ENCODE assay signal across 13 cellular contexts in the genomic region with DNA sequence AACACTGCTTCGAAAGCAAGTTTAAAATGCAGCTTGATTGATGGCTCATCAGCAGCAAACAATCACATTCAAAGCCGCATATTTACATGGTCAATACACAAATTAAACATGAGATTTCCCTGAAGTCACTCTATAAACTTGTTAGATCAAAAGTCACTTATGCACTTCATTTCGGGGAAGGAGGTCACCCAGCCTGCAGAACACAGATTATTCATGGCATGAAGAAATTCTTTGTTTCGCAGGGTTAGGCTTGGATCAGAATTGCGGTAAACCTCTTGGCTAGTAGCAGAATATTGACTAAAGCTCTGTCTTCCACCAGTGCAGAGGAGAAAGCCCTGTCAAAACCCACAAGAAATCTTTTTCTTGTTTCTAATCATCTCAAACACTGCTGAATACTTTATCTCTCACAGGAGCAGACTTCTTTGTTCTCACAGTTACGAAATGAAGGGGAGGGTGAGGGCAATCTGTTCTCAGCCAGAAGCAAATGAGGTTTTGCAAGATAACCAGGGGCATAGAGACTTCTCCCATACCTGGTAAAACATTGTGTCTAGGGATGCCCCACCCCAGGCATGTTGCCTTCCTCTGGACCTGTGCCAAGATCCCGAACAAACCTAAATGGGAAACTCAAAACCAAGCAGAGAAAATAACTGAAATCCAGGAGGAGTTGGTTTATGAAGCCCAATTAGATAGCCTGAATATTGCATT.
A peak's percentile ranks its signal among the peaks of the same experiment; 100 is the strongest.
DNase-seq lines count a peak whose midpoint lies in the region; ATAC-seq, FAIRE-seq and TF ChIP-seq lines count a peak whose summit lies in the region.
"Had no signal": no experiment of that assay in that cellular context is flagged by ENCODE, and none has a peak within 500 bp of the region (broad histone marks: within the 10 kb centered on the region; RNA-seq: fewer than 3 reads in every experiment).

No MANE protein-coding gene starts in this region.

- BruUV-seq in IMR-90 (replicated peaks; lab: Mats Ljungman, UMichigan): no TSS peak

- H3K4ac ChIP-seq in IMR-90 (ENCODE audit: low read depth, low read length): no peak overlapping the region

- H3K27me3 ChIP-seq in IMR-90 (ENCODE audit: control insufficient read depth, insufficient read depth, low read length) (no peaks in the 10 kb centered on the region; the same call in 1 of the 2 replicates), pancreas (no peaks in the 10 kb centered on the region)

- no peak for ATAC-seq in IMR-90 (ENCODE audit: low read depth)
- ATAC-seq in pancreas: peak in 3 of 4 donors; percentile 58 to 83 (median 70)
- ATAC-seq in SK-N-SH treated with all-trans-retinoic acid at 6 μM for 48 hours: no peak
- ATAC-seq: activated CD8-positive, alpha-beta T cell treated with anti-CD3 and anti-CD28 coated beads for 36 hours had no signal

- H3K4me3 ChIP-seq in IMR-90 (ENCODE audit: insufficient read depth, low read depth, low read length) (no peak overlapping the region), fibroblast of pulmonary artery (replicated peaks; ENCODE audit: low read depth, low read length) (no peak overlapping the region), pancreas (no peak overlapping the region)
- H3K4me3 ChIP-seq: HAP-1, SK-N-MC had no signal

- DNase-seq in IMR-90: no peak
- peak; percentile 81 for DNase-seq in OCI-M1 (lab: John Stamatoyannopoulos, UW)
- peak; percentile 4 for DNase-seq in fibroblast of pulmonary artery (ENCODE audit: low read depth)
- DNase-seq in pancreas: peak in 1 of 6 donors; percentile 21
- no peak for DNase-seq in NK-92 (lab: John Stamatoyannopoulos, UW; ENCODE audit: unreplicated experiment)
- DNase-seq in KBM-7: no peak
- DNase-seq in AML-193 (lab: John Stamatoyannopoulos, UW): no peak
- DNase-seq: activated CD8-positive, alpha-beta T cell treated with anti-CD3 and anti-CD28 coated beads for 36 hours; NCI-H2227 treated with DMSO at 0.1 percent for 48 hours; posterior cingulate gyrus had no signal

- no peaks in the 10 kb centered on the region for H3K36me3 ChIP-seq in IMR-90 (ENCODE audit: control insufficient read depth, insufficient read depth, low read length)
- no peaks in the 10 kb centered on the region for H3K36me3 ChIP-seq in pancreas
- H3K36me3 ChIP-seq: HAP-1 had no signal

- H3K27ac ChIP-seq in IMR-90 (ENCODE audit: insufficient read depth, low read length) (no peak overlapping the region), pancreas (peak overlapping the region in 1 of 4 donors; percentile 15)
- H3K27ac ChIP-seq: SK-N-MC had no signal

- in situ Hi-C loops in IMR-90 (cut with MboI; ENCODE audit: low sequenced_read_pairs) (no loop called here), KBM-7 (cut with MboI; ENCODE audit: low pct_unique_long_range_greater_than_20kb, low sequenced_read_pairs) (no loop called here)

- H3K79me1 ChIP-seq in IMR-90 (ENCODE audit: low read depth in 1 of 2, low read length in 2 of 2): no peaks in the 10 kb centered on the region

- no peak overlapping the region for H3K23ac ChIP-seq in IMR-90 (ENCODE audit: low read depth, low read length)

- TF ChIP-seq POLR2A in IMR-90 (IDR thresholded peaks at IDR 0.05; ENCODE audit: low read depth, low read length): no peak

- H2AK5ac ChIP-seq in IMR-90 (ENCODE audit: low read depth, low read length): no peak overlapping the region

- H4K20me1 ChIP-seq in IMR-90 (ENCODE audit: insufficient read depth, low read length): no peaks in the 10 kb centered on the region

- 8% methylated on average over 1 of the region's 7 CpGs; no CpG with 5 or more reads in 1 of the 2 experiments for WGBS in IMR-90 (ENCODE audit: extremely low coverage in 2 of 2, insufficient read length in 1 of 2), 2 experiments
- WGBS in pancreas, 2 donors: 13 to 14% methylated on average over 7 of the region's 7 CpGs

- TF ChIP-seq RAD21 in IMR-90 (IDR thresholded peaks at IDR 0.05; ENCODE audit: low read length): no peak

- intact Hi-C loops in IMR-90 (cut with micrococcal nuclease) (no loop called here), pancreas (cut with DNase I) (no loop called here)

- H4K5ac ChIP-seq in IMR-90 (ENCODE audit: low read depth, low read length): no peak overlapping the region

- H3K14ac ChIP-seq in IMR-90 (replicated peaks; ENCODE audit: low read depth, low read length): no peak overlapping the region

- no peak overlapping the region for H3K9ac ChIP-seq in IMR-90 (ENCODE audit: low read depth, low read length)

- no peak overlapping the region for H2AFZ ChIP-seq in IMR-90 (replicated peaks; ENCODE audit: low read length, poor library complexity)

- dilution Hi-C loops in IMR-90 (cut with HindIII; ENCODE audit: low sequenced_read_pairs, unreplicated experiment): no loop called here

- no peak overlapping the region for H2BK5ac ChIP-seq in IMR-90 (ENCODE audit: low read depth, low read length, poor library complexity, severe bottlenecking)

- peak overlapping the region; percentile 36 for H3K4me2 ChIP-seq in IMR-90 (ENCODE audit: low read depth, low read length)

- TF ChIP-seq CTCF in IMR-90 (conservative IDR thresholded peaks at IDR 0.05; ENCODE audit: low read depth, low read length) (no peak), fibroblast of pulmonary artery (IDR thresholded peaks at IDR 0.05; ENCODE audit: low read length, missing control alignments) (no peak), pancreas (IDR thresholded peaks at IDR 0.05) (no peak)

- CTCF ChIA-PET in IMR-90 (lab: Yijun Ruan, JAX): no interaction called here

- no peak overlapping the region for H2BK20ac ChIP-seq in IMR-90 (ENCODE audit: low read depth, low read length)

- POLR2A ChIA-PET in IMR-90 (lab: Charles Lee; ENCODE audit: unreplicated experiment): no interaction called here

- no peaks in the 10 kb centered on the region for H3K9me3 ChIP-seq in IMR-90 (ENCODE audit: control insufficient read depth, insufficient read depth, low read length)
- no peaks in the 10 kb centered on the region for H3K9me3 ChIP-seq in pancreas
- H3K9me3 ChIP-seq: HAP-1 had no signal

- H2AK9ac ChIP-seq in IMR-90 (replicated peaks; ENCODE audit: low read depth, low read length, poor library complexity): no peak overlapping the region

- H4K8ac ChIP-seq in IMR-90 (ENCODE audit: low read depth in 2 of 2, low read length in 2 of 2): no peak overlapping the region

- no peak overlapping the region for H3K18ac ChIP-seq in IMR-90 (ENCODE audit: low read depth, low read length)

- H3K4me1 ChIP-seq in IMR-90 (ENCODE audit: control insufficient read depth, insufficient read depth, low read length) (no peaks in the 10 kb centered on the region), pancreas (peaks cover 0 to 6% (median 4%) of the 10 kb centered on the region in 3 donors)
- H3K4me1 ChIP-seq: HAP-1 had no signal

- H3K56ac ChIP-seq in IMR-90 (ENCODE audit: extremely low read depth, insufficient read depth, low read length): no peak overlapping the region

- H2BK15ac ChIP-seq in IMR-90 (ENCODE audit: low read depth, low read length): no peak overlapping the region

- H4K91ac ChIP-seq in IMR-90 (ENCODE audit: insufficient read depth, low read depth, low read length): no peak overlapping the region

- FAIRE-seq in pancreas (lab: Jason Lieb, UNC): no peak

- no peaks in the 10 kb centered on the region for H3K9me1 ChIP-seq in IMR-90 (ENCODE audit: insufficient read depth, low read length)

- H2BK120ac ChIP-seq in IMR-90 (ENCODE audit: low read depth, low read length): no peak overlapping the region

TF ChIP-seq in IMR-90, 13 proteins besides CTCF, POLR2A, EP300 and RAD21 (continues in another document):
- TF ChIP-seq, protein P1, sequence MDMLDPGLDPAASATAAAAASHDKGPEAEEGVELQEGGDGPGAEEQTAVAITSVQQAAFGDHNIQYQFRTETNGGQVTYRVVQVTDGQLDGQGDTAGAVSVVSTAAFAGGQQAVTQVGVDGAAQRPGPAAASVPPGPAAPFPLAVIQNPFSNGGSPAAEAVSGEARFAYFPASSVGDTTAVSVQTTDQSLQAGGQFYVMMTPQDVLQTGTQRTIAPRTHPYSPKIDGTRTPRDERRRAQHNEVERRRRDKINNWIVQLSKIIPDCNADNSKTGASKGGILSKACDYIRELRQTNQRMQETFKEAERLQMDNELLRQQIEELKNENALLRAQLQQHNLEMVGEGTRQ (IDR thresholded peaks at IDR 0.05; ENCODE audit: low read depth, low read length): no peak
- TF ChIP-seq MAZ (IDR thresholded peaks at IDR 0.05; ENCODE audit: borderline replicate concordance, low read depth, low read length) (no peak), RFX5 (IDR thresholded peaks at IDR 0.05; ENCODE audit: low read depth, low read length) (no peak)
- TF ChIP-seq, protein P2, sequence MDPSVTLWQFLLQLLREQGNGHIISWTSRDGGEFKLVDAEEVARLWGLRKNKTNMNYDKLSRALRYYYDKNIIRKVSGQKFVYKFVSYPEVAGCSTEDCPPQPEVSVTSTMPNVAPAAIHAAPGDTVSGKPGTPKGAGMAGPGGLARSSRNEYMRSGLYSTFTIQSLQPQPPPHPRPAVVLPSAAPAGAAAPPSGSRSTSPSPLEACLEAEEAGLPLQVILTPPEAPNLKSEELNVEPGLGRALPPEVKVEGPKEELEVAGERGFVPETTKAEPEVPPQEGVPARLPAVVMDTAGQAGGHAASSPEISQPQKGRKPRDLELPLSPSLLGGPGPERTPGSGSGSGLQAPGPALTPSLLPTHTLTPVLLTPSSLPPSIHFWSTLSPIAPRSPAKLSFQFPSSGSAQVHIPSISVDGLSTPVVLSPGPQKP (IDR thresholded peaks at IDR 0.05; ENCODE audit: borderline replicate concordance, low read depth, low read length): no peak

TF ChIP-seq in SK-N-SH treated with all-trans-retinoic acid at 6 μM for 48 hours, 23 proteins besides CTCF, POLR2A, EP300 and RAD21 (continues in another document):
- TF ChIP-seq, protein P3, sequence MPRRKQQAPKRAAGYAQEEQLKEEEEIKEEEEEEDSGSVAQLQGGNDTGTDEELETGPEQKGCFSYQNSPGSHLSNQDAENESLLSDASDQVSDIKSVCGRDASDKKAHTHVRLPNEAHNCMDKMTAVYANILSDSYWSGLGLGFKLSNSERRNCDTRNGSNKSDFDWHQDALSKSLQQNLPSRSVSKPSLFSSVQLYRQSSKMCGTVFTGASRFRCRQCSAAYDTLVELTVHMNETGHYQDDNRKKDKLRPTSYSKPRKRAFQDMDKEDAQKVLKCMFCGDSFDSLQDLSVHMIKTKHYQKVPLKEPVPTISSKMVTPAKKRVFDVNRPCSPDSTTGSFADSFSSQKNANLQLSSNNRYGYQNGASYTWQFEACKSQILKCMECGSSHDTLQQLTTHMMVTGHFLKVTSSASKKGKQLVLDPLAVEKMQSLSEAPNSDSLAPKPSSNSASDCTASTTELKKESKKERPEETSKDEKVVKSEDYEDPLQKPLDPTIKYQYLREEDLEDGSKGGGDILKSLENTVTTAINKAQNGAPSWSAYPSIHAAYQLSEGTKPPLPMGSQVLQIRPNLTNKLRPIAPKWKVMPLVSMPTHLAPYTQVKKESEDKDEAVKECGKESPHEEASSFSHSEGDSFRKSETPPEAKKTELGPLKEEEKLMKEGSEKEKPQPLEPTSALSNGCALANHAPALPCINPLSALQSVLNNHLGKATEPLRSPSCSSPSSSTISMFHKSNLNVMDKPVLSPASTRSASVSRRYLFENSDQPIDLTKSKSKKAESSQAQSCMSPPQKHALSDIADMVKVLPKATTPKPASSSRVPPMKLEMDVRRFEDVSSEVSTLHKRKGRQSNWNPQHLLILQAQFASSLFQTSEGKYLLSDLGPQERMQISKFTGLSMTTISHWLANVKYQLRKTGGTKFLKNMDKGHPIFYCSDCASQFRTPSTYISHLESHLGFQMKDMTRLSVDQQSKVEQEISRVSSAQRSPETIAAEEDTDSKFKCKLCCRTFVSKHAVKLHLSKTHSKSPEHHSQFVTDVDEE (CRISPR knock-in tag; IDR thresholded peaks at IDR 0.05): no peak

Comparison
In these comparisons a context has a peak if more than half of its experiments do, and no peak if none do; other contexts are left out.
1. ATAC-seq: peak in pancreas (3 of 4); none in IMR-90 (single experiment) and SK-N-SH treated with all-trans-retinoic acid at 6 μM for 48 hours (single experiment).
2. DNase-seq: peak in OCI-M1 (single experiment) and fibroblast of pulmonary artery (single experiment); none in IMR-90 (single experiment), NK-92 (single experiment), KBM-7 (single experiment) and AML-193 (0 of 2).